In the genomic region with DNA sequence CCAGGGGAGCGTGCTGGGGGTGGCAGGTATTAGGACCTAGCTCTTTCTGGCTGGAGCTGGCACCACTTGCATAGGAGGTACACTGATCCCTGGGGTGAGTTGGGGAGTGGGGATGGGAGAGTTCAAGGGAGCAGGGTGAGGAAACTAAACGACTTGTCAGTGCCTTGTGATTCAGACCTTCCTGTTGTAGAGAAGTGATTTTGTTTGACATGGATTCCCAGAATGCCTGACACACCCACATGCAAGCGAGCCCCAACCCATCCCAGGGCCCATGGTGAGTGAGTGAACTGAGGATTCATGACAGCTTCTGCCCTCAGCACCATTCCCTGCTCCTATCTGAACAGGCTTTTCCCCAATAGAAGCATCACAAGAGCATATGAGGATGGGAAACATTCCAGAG, we compare ENCODE assay signal across 18 cellular contexts.
"Had no signal": no experiment of that assay in that cellular context is flagged by ENCODE, and none has a peak within 500 bp of the region (broad histone marks: within the 10 kb centered on the region; RNA-seq: fewer than 3 reads in every experiment).

No MANE protein-coding gene starts in this region.

- H3K27me3 ChIP-seq: left lung, pancreas, right lobe of liver had no signal

- H3K27ac ChIP-seq: left lung, neural progenitor cell, pancreas, right lobe of liver, thoracic aorta had no signal

- H3K4me1 ChIP-seq: left lung, pancreas, right lobe of liver had no signal

- H3K36me3 ChIP-seq: left lung, neural progenitor cell, pancreas, right lobe of liver, thoracic aorta had no signal

- FAIRE-seq: frontal cortex, pancreas had no signal

- DNase-seq: activated CD4-positive, alpha-beta T cell treated with anti-CD3 and anti-CD28 coated beads, Interleukin-2, amount 10 ng/mL, durations not matched to agents 7 days and 5 days; activated CD8-positive, alpha-beta T cell treated with anti-CD3 and anti-CD28 coated beads, Interleukin-2, amount 10 ng/mL, durations not matched to agents 7 days and 5 days; activated effector memory CD4-positive, alpha-beta T cell treated with anti-CD3 and anti-CD28 coated beads, Interleukin-2, amount 50 U/mL, for 16 hours; activated naive CD4-positive, alpha-beta T cell treated with anti-CD3 and anti-CD28 coated beads, Interleukin-2, amount 50 U/mL, for 16 hours; activated T-cell treated with anti-CD3 and anti-CD28 coated beads, Interleukin-2, amount 50 U/mL, for 4 hours; aorta; effector memory CD8-positive, alpha-beta T cell; head of caudate nucleus; left lung; naive thymus-derived CD4-positive, alpha-beta T cell; pancreas; right lobe of liver; stimulated activated CD4-positive, alpha-beta T cell treated with anti-CD3 and anti-CD28 coated beads, Interleukin-4, amount 100 ng/mL, for 4 hours; T1000 had no signal

- H3K9me3 ChIP-seq: left lung, pancreas, right lobe of liver, thoracic aorta had no signal

- H3K4me3 ChIP-seq: left lung, neural progenitor cell, pancreas, right lobe of liver, thoracic aorta had no signal

- H3K4me2 ChIP-seq: neural progenitor cell had no signal

- H3K9ac ChIP-seq: neural progenitor cell had no signal

- ATAC-seq: activated CD8-positive, alpha-beta T cell treated with anti-CD3 and anti-CD28 coated beads, Interleukin-2, amount 10 ng/mL, durations not matched to agents 7 days and 5 days; activated T-cell treated with anti-CD3 and anti-CD28 coated beads, Interleukin-2, amount 50 U/mL, for 4 hours; effector memory CD8-positive, alpha-beta T cell; left lung; naive thymus-derived CD4-positive, alpha-beta T cell; pancreas; right lobe of liver; stimulated activated memory B cell treated with anti-CD40 and anti-IgM and Interleukin-4, amounts not matched to agents 10 μg/mL and 1 μg/mL and 100 μg/mL, for 72 hours had no signal

- H2AFZ ChIP-seq: neural progenitor cell had no signal
